12 cellular contexts compared by ENCODE assay signal in genomic region chr1:54325705-54326461, GRCh38.
A peak's percentile ranks its signal among the peaks of the same experiment; 100 is the strongest.
DNase-seq lines count a peak whose midpoint lies in the region; ATAC-seq and FAIRE-seq lines count a peak whose summit lies in the region.
"Had no signal": no experiment of that assay in that cellular context is flagged by ENCODE, and none has a peak within 500 bp of the region (broad histone marks: within the 10 kb centered on the region; RNA-seq: fewer than 3 reads in every experiment).

No MANE protein-coding gene starts in this region.

- peak overlapping the region in 1 of 2 experiments; percentile 9 for H3K14ac ChIP-seq in mesenchymal stem cell (ENCODE audit: low read length in 2 of 2)

- peak overlapping the region; percentile 20 for H2BK15ac ChIP-seq in mesenchymal stem cell (ENCODE audit: low read depth, poor library complexity, severe bottlenecking)

- ATAC-seq in activated T-helper 17 cell treated with anti-CD3 and anti-CD28 coated beads, Interleukin-2, amount 50 U/mL, for 72 hours (replicated peaks) = no peak
- ATAC-seq in GM21390 (IDR thresholded peaks at IDR 0.05; ENCODE audit: unreplicated experiment) (no peak), HG03469 (IDR thresholded peaks at IDR 0.05; ENCODE audit: unreplicated experiment) (no peak)
- ATAC-seq: A549 had no signal

- H3K4me1 ChIP-seq in mesenchymal stem cell (ENCODE audit: control insufficient read depth, insufficient read depth, low read depth, low read length) (peaks cover 17% of the 10 kb centered on the region), small intestine (ENCODE audit: control insufficient read depth in 2 of 2, insufficient read depth in 1 of 2, low read depth in 1 of 2, low read length in 1 of 2) (peaks cover 0 to 22% of the 10 kb centered on the region in 2 donors)
- H3K4me1 ChIP-seq: A549 had no signal

- H3K9me3 ChIP-seq in mesenchymal stem cell (ENCODE audit: control insufficient read depth, low read length) (no peaks in the 10 kb centered on the region), small intestine (ENCODE audit: control insufficient read depth, low read depth) (no peaks in the 10 kb centered on the region)
- H3K9me3 ChIP-seq: A549 had no signal

- FAIRE-seq in small intestine (lab: Jason Lieb, UNC) = no peak
- FAIRE-seq: A549 had no signal

- H3K79me1 ChIP-seq in mesenchymal stem cell (replicated peaks; ENCODE audit: low read length, poor library complexity, severe bottlenecking) = peaks cover 54% of the 10 kb centered on the region

- H3K36me3 ChIP-seq in mesenchymal stem cell (ENCODE audit: control insufficient read depth in 1 of 2, insufficient read depth in 2 of 2, low read depth in 1 of 2, low read length in 2 of 2) (peaks cover 0 to 11% of the 10 kb centered on the region in 2 experiments), small intestine (ENCODE audit: control insufficient read depth in 2 of 2, insufficient read depth in 2 of 2, low read length in 2 of 2) (no peaks in the 10 kb centered on the region)

- H2AK5ac ChIP-seq in mesenchymal stem cell (ENCODE audit: low read length, severe bottlenecking) = no peak overlapping the region

- no peaks in the 10 kb centered on the region for H3K9me3 Mint-ChIP-seq in activated T-helper 17 cell treated with anti-CD3 and anti-CD28 coated beads, Interleukin-2, amount 50 U/mL, for 72 hours

- H3K4me2 ChIP-seq in mesenchymal stem cell (ENCODE audit: low read length, poor library complexity, severe bottlenecking) = no peak overlapping the region
- H3K4me2 ChIP-seq: A549 had no signal

- peak overlapping the region; percentile 55 to 69 for H2BK12ac ChIP-seq in mesenchymal stem cell (ENCODE audit: low read length in 2 of 2)

- H3K18ac ChIP-seq in mesenchymal stem cell (ENCODE audit: low read depth in 1 of 2, low read length in 2 of 2) = peak overlapping the region; percentile 55 to 60

- H3K4ac ChIP-seq in mesenchymal stem cell (ENCODE audit: low read depth in 1 of 2, low read length in 2 of 2) = peak overlapping the region; percentile 37 to 47

- no peaks in the 10 kb centered on the region for H3K27me3 Mint-ChIP-seq in activated T-helper 17 cell treated with anti-CD3 and anti-CD28 coated beads, Interleukin-2, amount 50 U/mL, for 72 hours

- H3K27me3 ChIP-seq in mesenchymal stem cell (ENCODE audit: control insufficient read depth in 1 of 2, insufficient read depth in 1 of 2, low read length in 2 of 2) (no peaks in the 10 kb centered on the region), small intestine (ENCODE audit: control insufficient read depth in 2 of 2, insufficient read depth in 2 of 2, low read length in 2 of 2) (no peaks in the 10 kb centered on the region)

- H2AFZ ChIP-seq in mesenchymal stem cell (ENCODE audit: low read depth, low read length) = no peak overlapping the region

- no peak overlapping the region for H2BK5ac ChIP-seq in mesenchymal stem cell (ENCODE audit: low read depth, low read length, poor library complexity, severe bottlenecking)

- H3K23ac ChIP-seq in mesenchymal stem cell (ENCODE audit: low read length in 2 of 2) = no peak overlapping the region

- WGBS in mesenchymal stem cell = 83% methylated on average over 20 of the region's 20 CpGs
- WGBS in small intestine, 3 donors = 67 to 75% (median 75%) methylated on average over 20 of the region's 20 CpGs

- peaks cover 24% of the 10 kb centered on the region for H3K4me1 Mint-ChIP-seq in activated T-helper 17 cell treated with anti-CD3 and anti-CD28 coated beads, Interleukin-2, amount 50 U/mL, for 72 hours

- peak overlapping the region; percentile 30 for H4K91ac ChIP-seq in mesenchymal stem cell (ENCODE audit: low read length)

- H3K4me3 Mint-ChIP-seq in activated T-helper 17 cell treated with anti-CD3 and anti-CD28 coated beads, Interleukin-2, amount 50 U/mL, for 72 hours = no peak overlapping the region

- no peaks in the 10 kb centered on the region for H3K36me3 Mint-ChIP-seq in activated T-helper 17 cell treated with anti-CD3 and anti-CD28 coated beads, Interleukin-2, amount 50 U/mL, for 72 hours (ENCODE audit: low read depth)

- no peak overlapping the region for H2BK120ac ChIP-seq in mesenchymal stem cell (ENCODE audit: low read depth, low read length)

- DNase-seq in NCI-H2227 (lab: John Stamatoyannopoulos, UW; ENCODE audit: unreplicated experiment) (peak; percentile 14), NCI-H2227 treated with DMSO at 0.1 percent for 48 hours (lab: John Stamatoyannopoulos, UW) (no peak), mesenchymal stem cell (no peak), small intestine (no peak)
- DNase-seq: GDM1, NCI-H446 treated with DMSO at 0.1 percent for 48 hours, T-helper 2 cell had no signal

- H3K27ac ChIP-seq in mesenchymal stem cell (ENCODE audit: low read length, poor library complexity, severe bottlenecking) (no peak overlapping the region), temporal lobe (ENCODE audit: low read depth, low read length) (peak overlapping the region; percentile 88), small intestine (ENCODE audit: low read depth in 1 of 2, low read length in 1 of 2) (peak overlapping the region in 1 of 2 donors; percentile 79)
- H3K27ac ChIP-seq: A549 had no signal

- peak overlapping the region; percentile 43 for H4K8ac ChIP-seq in mesenchymal stem cell (ENCODE audit: low read length)

- no peak overlapping the region for H3K9ac ChIP-seq in mesenchymal stem cell (ENCODE audit: low read length)

- H3K4me3 ChIP-seq in mesenchymal stem cell (ENCODE audit: insufficient read depth in 1 of 2, low read depth in 1 of 2, low read length in 2 of 2) (no peak overlapping the region), small intestine (ENCODE audit: low read depth in 1 of 2, low read length in 2 of 2) (no peak overlapping the region)
- H3K4me3 ChIP-seq: A549 had no signal

- peak overlapping the region; percentile 82 for H3K27ac Mint-ChIP-seq in activated T-helper 17 cell treated with anti-CD3 and anti-CD28 coated beads, Interleukin-2, amount 50 U/mL, for 72 hours
